ENCODE assay signal across 1 cellular context in the genomic region with DNA sequence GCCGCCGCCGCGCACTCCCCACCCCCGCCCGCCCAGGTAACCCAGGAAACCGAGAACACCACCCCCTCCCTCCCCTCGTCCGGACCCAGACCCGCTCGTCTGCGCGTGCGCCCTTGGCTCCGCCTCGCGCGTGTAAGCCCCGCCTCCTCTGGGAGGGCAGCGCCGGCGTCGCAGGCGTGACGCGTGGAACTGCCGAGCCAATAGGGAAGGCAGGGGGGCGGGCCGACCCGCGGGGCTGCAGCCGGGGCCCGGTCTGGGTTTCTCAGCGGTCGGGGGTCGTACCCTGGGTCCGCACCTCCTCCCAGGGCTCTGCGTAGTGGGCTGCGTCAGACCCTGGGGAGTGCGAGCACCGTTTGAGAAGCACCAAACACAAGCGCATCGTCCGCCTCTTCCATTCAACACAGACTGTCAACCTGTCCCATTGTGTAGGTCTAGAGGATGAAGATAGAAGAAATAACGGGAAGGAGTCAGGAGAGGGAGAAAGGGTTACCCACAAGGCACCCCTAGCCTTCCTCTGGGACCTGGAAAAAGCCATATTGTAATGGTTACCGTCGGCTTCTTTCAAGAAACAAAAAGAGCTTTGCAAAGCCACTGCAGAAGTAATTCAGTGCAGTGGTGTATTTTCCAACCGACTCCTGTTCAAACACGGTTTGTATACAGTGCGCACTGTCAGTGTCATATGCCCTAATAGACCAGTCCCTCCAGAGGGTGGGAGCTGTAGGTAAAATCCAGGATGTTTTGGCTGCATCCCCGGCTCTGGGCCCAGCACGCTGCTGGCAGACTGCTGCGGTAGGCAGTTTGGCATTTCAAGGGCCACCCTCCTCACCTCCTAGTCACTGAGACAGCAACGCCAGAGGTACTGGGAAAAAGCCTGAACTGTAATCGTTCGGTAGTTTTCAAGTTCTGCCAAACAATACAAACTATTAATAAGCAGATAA.
TF ChIP-seq lines count a peak whose summit lies in the region.

No MANE protein-coding gene starts in this region.

TF ChIP-seq in HEK293, 187 proteins besides CTCF, POLR2A, EP300 and RAD21 (continued from another document):
- TF ChIP-seq HOXC10 (CRISPR knock-in tag; IDR thresholded peaks at IDR 0.05): no peak
- peak; percentile 78 for TF ChIP-seq ZNF843 (tag by site-specific recombination; IDR thresholded peaks at IDR 0.05)
- TF ChIP-seq ZNF248 (tag by site-specific recombination; IDR thresholded peaks at IDR 0.05): no peak
- peak; percentile 90; the same call in 1 of the 2 replicates for TF ChIP-seq ZNF792 (tag by site-specific recombination; IDR thresholded peaks at IDR 0.05)
- peak; percentile 98 for TF ChIP-seq ZBTB48 (tag by site-specific recombination; IDR thresholded peaks at IDR 0.05)
- TF ChIP-seq WT1 (tag by site-specific recombination; IDR thresholded peaks at IDR 0.05): peak; percentile 36; the same call in 1 of the 2 replicates
- peak; percentile 14; the same call in 1 of the 2 replicates for TF ChIP-seq ZNF623 (tag by site-specific recombination; IDR thresholded peaks at IDR 0.05)
- peak; percentile 67; the same call in 1 of the 2 replicates for TF ChIP-seq ZEB2 (tag by site-specific recombination; IDR thresholded peaks at IDR 0.05)
- no peak for TF ChIP-seq ZNF112 (tag by site-specific recombination; IDR thresholded peaks at IDR 0.05)
- TF ChIP-seq, protein P1, sequence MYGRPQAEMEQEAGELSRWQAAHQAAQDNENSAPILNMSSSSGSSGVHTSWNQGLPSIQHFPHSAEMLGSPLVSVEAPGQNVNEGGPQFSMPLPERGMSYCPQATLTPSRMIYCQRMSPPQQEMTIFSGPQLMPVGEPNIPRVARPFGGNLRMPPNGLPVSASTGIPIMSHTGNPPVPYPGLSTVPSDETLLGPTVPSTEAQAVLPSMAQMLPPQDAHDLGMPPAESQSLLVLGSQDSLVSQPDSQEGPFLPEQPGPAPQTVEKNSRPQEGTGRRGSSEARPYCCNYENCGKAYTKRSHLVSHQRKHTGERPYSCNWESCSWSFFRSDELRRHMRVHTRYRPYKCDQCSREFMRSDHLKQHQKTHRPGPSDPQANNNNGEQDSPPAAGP (tag by site-specific recombination; IDR thresholded peaks at IDR 0.05): peak; percentile 35; the same call in 1 of the 2 replicates
- peak; percentile 82 for TF ChIP-seq ZNF629 (tag by site-specific recombination; IDR thresholded peaks at IDR 0.05)
- peak; percentile 91 for TF ChIP-seq ZNF76 (tag by site-specific recombination; IDR thresholded peaks at IDR 0.05; ENCODE audit: borderline replicate concordance, low read depth)
- TF ChIP-seq, protein P2, sequence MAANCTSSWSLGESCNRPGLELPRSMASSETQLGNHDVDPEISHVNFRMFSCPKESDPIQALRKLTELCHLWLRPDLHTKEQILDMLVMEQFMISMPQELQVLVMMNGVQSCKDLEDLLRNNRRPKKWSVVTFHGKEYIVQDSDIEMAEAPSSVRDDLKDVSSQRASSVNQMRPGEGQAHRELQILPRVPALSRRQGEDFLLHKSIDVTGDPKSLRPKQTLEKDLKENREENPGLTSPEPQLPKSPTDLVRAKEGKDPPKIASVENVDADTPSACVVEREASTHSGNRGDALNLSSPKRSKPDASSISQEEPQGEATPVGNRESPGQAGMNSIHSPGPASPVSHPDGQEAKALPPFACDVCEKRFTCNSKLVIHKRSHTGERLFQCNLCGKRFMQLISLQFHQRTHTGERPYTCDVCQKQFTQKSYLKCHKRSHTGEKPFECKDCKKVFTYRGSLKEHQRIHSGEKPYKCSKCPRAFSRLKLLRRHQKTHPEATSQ (tag by site-specific recombination; IDR thresholded peaks at IDR 0.05): 0 out of 2 replicates have a peak, but pooled peaks have one; percentile 47
- TF ChIP-seq BCL11A (tag by site-specific recombination; IDR thresholded peaks at IDR 0.05; ENCODE audit: low read depth): peak; percentile 77; the same call in 1 of the 2 replicates
- peak; percentile 47; the same call in 1 of the 2 replicates for TF ChIP-seq KLF8 (tag by site-specific recombination; IDR thresholded peaks at IDR 0.05)
- TF ChIP-seq ZNF521 (tag by site-specific recombination; IDR thresholded peaks at IDR 0.05): no peak
- peak; percentile 26; the same call in 1 of the 2 replicates for TF ChIP-seq ZNF146 (tag by site-specific recombination; IDR thresholded peaks at IDR 0.05)
- TF ChIP-seq ZNF670 (tag by site-specific recombination; IDR thresholded peaks at IDR 0.05; ENCODE audit: low read depth): no peak
- TF ChIP-seq, protein P3, sequence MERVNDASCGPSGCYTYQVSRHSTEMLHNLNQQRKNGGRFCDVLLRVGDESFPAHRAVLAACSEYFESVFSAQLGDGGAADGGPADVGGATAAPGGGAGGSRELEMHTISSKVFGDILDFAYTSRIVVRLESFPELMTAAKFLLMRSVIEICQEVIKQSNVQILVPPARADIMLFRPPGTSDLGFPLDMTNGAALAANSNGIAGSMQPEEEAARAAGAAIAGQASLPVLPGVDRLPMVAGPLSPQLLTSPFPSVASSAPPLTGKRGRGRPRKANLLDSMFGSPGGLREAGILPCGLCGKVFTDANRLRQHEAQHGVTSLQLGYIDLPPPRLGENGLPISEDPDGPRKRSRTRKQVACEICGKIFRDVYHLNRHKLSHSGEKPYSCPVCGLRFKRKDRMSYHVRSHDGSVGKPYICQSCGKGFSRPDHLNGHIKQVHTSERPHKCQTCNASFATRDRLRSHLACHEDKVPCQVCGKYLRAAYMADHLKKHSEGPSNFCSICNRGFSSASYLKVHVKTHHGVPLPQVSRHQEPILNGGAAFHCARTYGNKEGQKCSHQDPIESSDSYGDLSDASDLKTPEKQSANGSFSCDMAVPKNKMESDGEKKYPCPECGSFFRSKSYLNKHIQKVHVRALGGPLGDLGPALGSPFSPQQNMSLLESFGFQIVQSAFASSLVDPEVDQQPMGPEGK (tag by site-specific recombination; IDR thresholded peaks at IDR 0.05): peak; percentile 96
- no peak for TF ChIP-seq ZNF292 (tag by site-specific recombination; IDR thresholded peaks at IDR 0.05; ENCODE audit: borderline replicate concordance, low read depth)
- peak; percentile 88 for TF ChIP-seq ZXDB (tag by site-specific recombination; IDR thresholded peaks at IDR 0.05)
- TF ChIP-seq, protein P4, sequence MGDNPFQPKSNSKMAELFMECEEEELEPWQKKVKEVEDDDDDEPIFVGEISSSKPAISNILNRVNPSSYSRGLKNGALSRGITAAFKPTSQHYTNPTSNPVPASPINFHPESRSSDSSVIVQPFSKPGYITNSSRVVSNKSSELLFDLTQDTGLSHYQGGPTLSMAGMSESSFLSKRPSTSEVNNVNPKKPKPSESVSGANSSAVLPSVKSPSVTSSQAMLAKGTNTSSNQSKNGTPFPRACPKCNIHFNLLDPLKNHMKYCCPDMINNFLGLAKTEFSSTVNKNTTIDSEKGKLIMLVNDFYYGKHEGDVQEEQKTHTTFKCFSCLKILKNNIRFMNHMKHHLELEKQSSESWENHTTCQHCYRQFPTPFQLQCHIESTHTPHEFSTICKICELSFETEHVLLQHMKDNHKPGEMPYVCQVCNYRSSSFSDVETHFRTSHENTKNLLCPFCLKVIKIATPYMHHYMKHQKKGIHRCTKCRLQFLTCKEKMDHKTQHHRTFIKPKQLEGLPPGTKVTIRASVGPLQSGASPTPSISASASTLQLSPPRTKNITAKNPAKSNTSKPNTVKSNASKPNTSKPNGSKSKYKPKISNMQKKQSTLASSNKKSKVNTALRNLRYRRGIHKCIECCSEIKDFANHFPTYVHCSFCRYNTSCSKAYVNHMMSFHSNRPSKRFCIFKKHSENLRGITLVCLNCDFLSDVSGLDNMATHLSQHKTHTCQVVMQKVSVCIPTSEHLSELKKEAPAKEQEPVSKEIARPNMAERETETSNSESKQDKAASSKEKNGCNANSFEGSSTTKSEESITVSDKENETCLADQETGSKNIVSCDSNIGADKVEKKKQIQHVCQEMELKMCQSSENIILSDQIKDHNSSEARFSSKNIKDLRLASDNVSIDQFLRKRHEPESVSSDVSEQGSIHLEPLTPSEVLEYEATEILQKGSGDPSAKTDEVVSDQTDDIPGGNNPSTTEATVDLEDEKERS (tag by site-specific recombination; IDR thresholded peaks at IDR 0.05): 0 out of 2 replicates have a peak, but pooled peaks have one; percentile 8
- TF ChIP-seq ZFP37 (tag by site-specific recombination; IDR thresholded peaks at IDR 0.05): peak; percentile 83; the same call in 1 of the 2 replicates
- TF ChIP-seq ZBTB17 (tag by site-specific recombination; IDR thresholded peaks at IDR 0.05): peak; percentile 86
- TF ChIP-seq ZNF132 (tag by site-specific recombination; IDR thresholded peaks at IDR 0.05; ENCODE audit: borderline replicate concordance): no peak
- TF ChIP-seq ZIC2 (tag by site-specific recombination; IDR thresholded peaks at IDR 0.05): peak; percentile 78
- no peak for TF ChIP-seq ZNF114 (tag by site-specific recombination; IDR thresholded peaks at IDR 0.05)
- no peak for TF ChIP-seq ZNF529 (tag by site-specific recombination; IDR thresholded peaks at IDR 0.05; ENCODE audit: insufficient replicate concordance)
- TF ChIP-seq KLF1 (tag by site-specific recombination; IDR thresholded peaks at IDR 0.05): peak; percentile 44
- TF ChIP-seq ZFP69B (tag by site-specific recombination; IDR thresholded peaks at IDR 0.05): peak; percentile 50
- TF ChIP-seq, protein P5, sequence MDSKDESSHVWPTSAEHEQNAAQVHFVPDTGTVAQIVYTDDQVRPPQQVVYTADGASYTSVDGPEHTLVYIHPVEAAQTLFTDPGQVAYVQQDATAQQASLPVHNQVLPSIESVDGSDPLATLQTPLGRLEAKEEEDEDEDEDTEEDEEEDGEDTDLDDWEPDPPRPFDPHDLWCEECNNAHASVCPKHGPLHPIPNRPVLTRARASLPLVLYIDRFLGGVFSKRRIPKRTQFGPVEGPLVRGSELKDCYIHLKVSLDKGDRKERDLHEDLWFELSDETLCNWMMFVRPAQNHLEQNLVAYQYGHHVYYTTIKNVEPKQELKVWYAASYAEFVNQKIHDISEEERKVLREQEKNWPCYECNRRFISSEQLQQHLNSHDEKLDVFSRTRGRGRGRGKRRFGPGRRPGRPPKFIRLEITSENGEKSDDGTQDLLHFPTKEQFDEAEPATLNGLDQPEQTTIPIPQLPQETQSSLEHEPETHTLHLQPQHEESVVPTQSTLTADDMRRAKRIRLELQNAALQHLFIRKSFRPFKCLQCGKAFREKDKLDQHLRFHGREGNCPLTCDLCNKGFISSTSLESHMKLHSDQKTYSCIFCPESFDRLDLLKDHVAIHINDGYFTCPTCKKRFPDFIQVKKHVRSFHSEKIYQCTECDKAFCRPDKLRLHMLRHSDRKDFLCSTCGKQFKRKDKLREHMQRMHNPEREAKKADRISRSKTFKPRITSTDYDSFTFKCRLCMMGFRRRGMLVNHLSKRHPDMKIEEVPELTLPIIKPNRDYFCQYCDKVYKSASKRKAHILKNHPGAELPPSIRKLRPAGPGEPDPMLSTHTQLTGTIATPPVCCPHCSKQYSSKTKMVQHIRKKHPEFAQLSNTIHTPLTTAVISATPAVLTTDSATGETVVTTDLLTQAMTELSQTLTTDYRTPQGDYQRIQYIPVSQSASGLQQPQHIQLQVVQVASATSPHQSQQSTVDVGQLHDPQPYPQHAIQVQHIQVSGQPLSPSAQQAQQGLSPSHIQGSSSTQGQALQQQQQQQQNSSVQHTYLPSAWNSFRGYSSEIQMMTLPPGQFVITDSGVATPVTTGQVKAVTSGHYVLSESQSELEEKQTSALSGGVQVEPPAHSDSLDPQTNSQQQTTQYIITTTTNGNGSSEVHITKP (tag by site-specific recombination; IDR thresholded peaks at IDR 0.05): peak; percentile 79; the same call in 1 of the 2 replicates
- peak; percentile 36; the same call in 1 of the 2 replicates for TF ChIP-seq ZNF394 (tag by site-specific recombination; IDR thresholded peaks at IDR 0.05; ENCODE audit: borderline replicate concordance)
- TF ChIP-seq ZNF366 (tag by site-specific recombination; conservative IDR thresholded peaks at IDR 0.05): peak; percentile 81
- 0 out of 2 replicates have a peak, but pooled peaks have one; percentile 11 for TF ChIP-seq TCF7L2 (IDR thresholded peaks at IDR 0.05; ENCODE audit: borderline replicate concordance, low read depth, low read length)
- peak; percentile 9; the same call in 1 of the 2 replicates for TF ChIP-seq ZBTB8A (tag by site-specific recombination; IDR thresholded peaks at IDR 0.05)
- TF ChIP-seq ZNF184 (tag by site-specific recombination; IDR thresholded peaks at IDR 0.05): peak; percentile 75
- TF ChIP-seq YY2 (tag by site-specific recombination; IDR thresholded peaks at IDR 0.05): peak; percentile 65; the same call in 1 of the 2 replicates
- TF ChIP-seq ZBTB21 (tag by site-specific recombination; IDR thresholded peaks at IDR 0.05): peak; percentile 85
- TF ChIP-seq YY1 (tag by site-specific recombination; IDR thresholded peaks at IDR 0.05): peak; percentile 88
- TF ChIP-seq ZNF660 (tag by site-specific recombination; IDR thresholded peaks at IDR 0.05): peak; percentile 55
- peak; percentile 32; the same call in 1 of the 2 replicates for TF ChIP-seq ZNF548 (tag by site-specific recombination; IDR thresholded peaks at IDR 0.05)
